18 cellular contexts compared by ENCODE assay signal in genomic region chr6:39363280-39363679, GRCh38. TPM values are rescaled to one million over a fixed set of nuclear protein-coding genes. Genes with fewer than 3 reads are reported as not detected.
A peak's percentile ranks its signal among the peaks of the same experiment; 100 is the strongest.
DNase-seq lines count a peak whose midpoint lies in the region; ATAC-seq and TF ChIP-seq lines count a peak whose summit lies in the region.
"Had no signal": no experiment of that assay in that cellular context is flagged by ENCODE, and none has a peak within 500 bp of the region (broad histone marks: within the 10 kb centered on the region; RNA-seq: fewer than 3 reads in every experiment).

No MANE protein-coding gene starts in this region.

- no peaks in the 10 kb centered on the region for H3K9me3 ChIP-seq in A673 (ENCODE audit: low read depth, low read length, poor library complexity, severe bottlenecking)
- H3K9me3 ChIP-seq: BE2C, Caco-2, HAP-1 had no signal

- H3K27ac ChIP-seq in A673 (ENCODE audit: low read depth, low read length, poor library complexity, severe bottlenecking) (peak overlapping the region; percentile 44), mesendoderm (ENCODE audit: low read depth, low read length) (no peak overlapping the region), substantia nigra (ENCODE audit: low read depth, low read length, poor library complexity, severe bottlenecking) (peak overlapping the region; percentile 40)
- H3K27ac ChIP-seq: GM23248, HL-60 had no signal

- no peaks in the 10 kb centered on the region for H3K36me3 ChIP-seq in A673 (ENCODE audit: insufficient read depth, low read length, poor library complexity, severe bottlenecking)
- no peaks in the 10 kb centered on the region for H3K36me3 ChIP-seq in mesendoderm (ENCODE audit: control insufficient read depth, insufficient read depth, low read length)
- H3K36me3 ChIP-seq: BE2C, HAP-1 had no signal

- H4K5ac ChIP-seq in mesendoderm (ENCODE audit: low read length): no peak overlapping the region

- H3K4me1 Mint-ChIP-seq in brain: peaks cover 41% of the 10 kb centered on the region

- no peaks in the 10 kb centered on the region for H3K79me2 ChIP-seq in mesendoderm (ENCODE audit: control insufficient read depth, insufficient read depth, low read length)

- H3K36me3 Mint-ChIP-seq in brain: no peaks in the 10 kb centered on the region
- H3K36me3 Mint-ChIP-seq: CD4-positive, CD25-positive, alpha-beta regulatory T cell had no signal

- H3K56ac ChIP-seq in mesendoderm (ENCODE audit: low read length): no peak overlapping the region

- no peaks in the 10 kb centered on the region for H3K79me1 ChIP-seq in mesendoderm (ENCODE audit: low read length)

- no peak overlapping the region for H3K18ac ChIP-seq in mesendoderm (ENCODE audit: low read length)

- peak overlapping the region in 3 of 5 experiments; percentile 37 to 89 (median 44) for H3K27ac Mint-ChIP-seq in brain
- H3K27ac Mint-ChIP-seq: CD4-positive, CD25-positive, alpha-beta regulatory T cell had no signal

- H2BK5ac ChIP-seq in mesendoderm (ENCODE audit: low read length): no peak overlapping the region

- H3K27me3 Mint-ChIP-seq in brain: peaks cover 7% of the 10 kb centered on the region

- H3K4me3 Mint-ChIP-seq in brain: no peak overlapping the region
- H3K4me3 Mint-ChIP-seq: CD4-positive, CD25-positive, alpha-beta regulatory T cell had no signal

- H3K4me1 ChIP-seq in A673 (ENCODE audit: insufficient read depth, low read length, poor library complexity, severe bottlenecking) (peaks cover 29% of the 10 kb centered on the region), mesendoderm (ENCODE audit: control insufficient read depth, low read depth, low read length) (peaks cover 6% of the 10 kb centered on the region)
- H3K4me1 ChIP-seq: BE2C, Caco-2, HAP-1 had no signal

- no peak overlapping the region for H3K4ac ChIP-seq in mesendoderm (ENCODE audit: low read depth, low read length)

- DNase-seq in A673 (ENCODE audit: low spot score) (no peak), mesendoderm (no peak), substantia nigra (lab: John Stamatoyannopoulos, UW) (no peak), HK-2 (ENCODE audit: unreplicated experiment) (no peak)
- DNase-seq: 8988T; ACHN; BE2C; C1 segment of cervical spinal cord; Caco-2; CD4-positive, CD25-positive, alpha-beta regulatory T cell had no signal

- no CpG with 5 or more reads among the region's 8 CpGs for WGBS in mesendoderm (ENCODE audit: extremely low coverage, insufficient coverage, low lambda C conversion rate)

- no peak overlapping the region for H2BK15ac ChIP-seq in mesendoderm (replicated peaks; ENCODE audit: low read depth)

- no TSS peak for BruUV-seq in A673 (replicated peaks; lab: Mats Ljungman, UMichigan)

- H3K9me3 Mint-ChIP-seq in brain: no peaks in the 10 kb centered on the region
- H3K9me3 Mint-ChIP-seq: CD4-positive, CD25-positive, alpha-beta regulatory T cell had no signal

- no peak overlapping the region for H4K8ac ChIP-seq in mesendoderm (ENCODE audit: low read depth, low read length)

- H2BK120ac ChIP-seq in mesendoderm (ENCODE audit: low read depth, low read length): no peak overlapping the region

- POLR2A ChIA-PET in A673 (lab: Charles Lee; ENCODE audit: low non-redundant PET): no interaction called here

- H3K27me3 ChIP-seq in A673 (replicated peaks; ENCODE audit: insufficient read depth, low read depth, low read length, poor library complexity): no peaks in the 10 kb centered on the region
- no peaks in the 10 kb centered on the region for H3K27me3 ChIP-seq in mesendoderm (ENCODE audit: insufficient read depth, low read length, poor library complexity)
- H3K27me3 ChIP-seq: BE2C had no signal

- no peak overlapping the region for H3K4me3 ChIP-seq in A673 (ENCODE audit: low read depth, low read length, poor library complexity, severe bottlenecking)
- no peak overlapping the region for H3K4me3 ChIP-seq in mesendoderm (ENCODE audit: low read length)
- H3K4me3 ChIP-seq: GM23248, HAP-1 had no signal

- H3K23ac ChIP-seq in mesendoderm (ENCODE audit: low read length): no peak overlapping the region

- H2AK5ac ChIP-seq in mesendoderm (ENCODE audit: low read length): peak overlapping the region; percentile 54

- TF ChIP-seq CTCF in A673 (conservative IDR thresholded peaks at IDR 0.05; ENCODE audit: low read depth, low read length) (no peak), brain (conservative IDR thresholded peaks at IDR 0.05) (no peak)

- CTCF ChIA-PET in A673 (lab: Charles Lee): interaction anchor here (0.6 to 1.6 kb wide), 12 partner anchors 11 to 1665 kb away, joined by 3 to 10 read pairs (median 4); no protein-coding TSS in a partner anchor

- no peak for ATAC-seq in HG02571 (IDR thresholded peaks at IDR 0.05; ENCODE audit: unreplicated experiment)
- no peak for ATAC-seq in esophagus mucosa

- no peak overlapping the region for H3K9ac ChIP-seq in mesendoderm (ENCODE audit: low read length)
- H3K9ac ChIP-seq: GM23248 had no signal

- intact Hi-C loops in A673 (cut with micrococcal nuclease; ENCODE audit: unreplicated experiment): loop anchor here (5.0 to 10.0 kb wide), 6 partner anchors 619 to 1702 kb away; partner anchors contain the start of gene LRFN2

- H3K4me2 ChIP-seq in mesendoderm (ENCODE audit: low read length): no peak overlapping the region

RNA-seq across cellular contexts. Expression of gene KCNK16, which starts 40.8 kb away (rescaled TPM):
- total RNA-seq in A673 (2021) (not detected in 2 replicates), esophagus mucosa (not detected)
- 57.1 TPM for polyA plus RNA-seq in brain (ENCODE audit: insufficient read depth, low read depth, low replicate concordance)
- polyA plus RNA-seq in mesendoderm (2013, experiment 1 of 2): not detected
- not detected for polyA plus RNA-seq in mesendoderm (2013, experiment 2 of 2)
- total RNA-seq: Caco-2; CD4-positive, CD25-positive, alpha-beta regulatory T cell; GM23248; H4; HT1080 had no signal
- polyA plus RNA-seq: CD4-positive, CD25-positive, alpha-beta regulatory T cell; GM23248 had no signal

RNA-seq across cellular contexts. Expression of gene KCNK17, which starts 49.1 kb away (rescaled TPM):
- total RNA-seq in A673 (2021): not detected in 2 replicates
- polyA plus RNA-seq in brain (ENCODE audit: insufficient read depth, low read depth, low replicate concordance): 23.6 TPM
- polyA plus RNA-seq in mesendoderm (2013, experiment 1 of 2): 0.81 TPM
- 1.0 TPM for polyA plus RNA-seq in mesendoderm (2013, experiment 2 of 2)
- 0.12 TPM for total RNA-seq in esophagus mucosa
- total RNA-seq: Caco-2; CD4-positive, CD25-positive, alpha-beta regulatory T cell; GM23248; H4; HT1080 had no signal
- polyA plus RNA-seq: CD4-positive, CD25-positive, alpha-beta regulatory T cell; GM23248 had no signal
